8 cellular contexts compared by ENCODE assay signal in genomic region chr6:722077-722524, GRCh38. TPM values are rescaled to one million over a fixed set of nuclear protein-coding genes. Genes with fewer than 3 reads are reported as not detected.
DNase-seq lines count a peak whose midpoint lies in the region; ATAC-seq and TF ChIP-seq lines count a peak whose summit lies in the region.

No MANE protein-coding gene starts in this region.

- no peak overlapping the region for H3K27ac ChIP-seq in GM23248

- DNase-seq in AG20443 (ENCODE audit: low spot score) (peak; percentile 89), GM23248 (peak; percentile 94), NCI-H526 (lab: John Stamatoyannopoulos, UW) (peak; percentile 43 to 82), choroid plexus epithelial cell (ENCODE audit: low read depth) (peak; percentile 91), left lobe of liver (ENCODE audit: low spot score) (peak; percentile 73)
- peak; percentile 93 for DNase-seq in activated CD4-positive, alpha-beta T cell treated with anti-CD3 and anti-CD28 coated beads, Interleukin-2, amount 10 ng/mL, durations not matched to agents 24 days and 14 days
- DNase-seq in stimulated activated CD4-positive, alpha-beta T cell treated with anti-CD3 and anti-CD28 coated beads, Interleukin-4, amount 100 ng/mL, for 4 hours: peak; percentile 65 to 73

- H3K4me3 Mint-ChIP-seq in activated CD4-positive, alpha-beta T cell treated with anti-CD3 and anti-CD28 coated beads, Interleukin-2, amount 10 ng/mL, durations not matched to agents 24 days and 14 days: no peak overlapping the region

- H3K4me1 Mint-ChIP-seq in activated CD4-positive, alpha-beta T cell treated with anti-CD3 and anti-CD28 coated beads, Interleukin-2, amount 10 ng/mL, durations not matched to agents 24 days and 14 days: peaks cover 8% of the 10 kb centered on the region

- in situ Hi-C loops in GM23248 (cut with MboI): no loop called here

- TF ChIP-seq CTCF in choroid plexus epithelial cell (conservative IDR thresholded peaks at IDR 0.05; ENCODE audit: low read depth, low read length): peak; percentile 99

- H3K9me3 Mint-ChIP-seq in activated CD4-positive, alpha-beta T cell treated with anti-CD3 and anti-CD28 coated beads, Interleukin-2, amount 10 ng/mL, durations not matched to agents 24 days and 14 days: no peaks in the 10 kb centered on the region

- no peaks in the 10 kb centered on the region for H3K9me3 ChIP-seq in GM23248 (ENCODE audit: low read depth)

- no peak overlapping the region for H3K27ac Mint-ChIP-seq in activated CD4-positive, alpha-beta T cell treated with anti-CD3 and anti-CD28 coated beads, Interleukin-2, amount 10 ng/mL, durations not matched to agents 24 days and 14 days

- H3F3A ChIP-seq in GM23248 (ENCODE audit: insufficient read depth): no peaks in the 10 kb centered on the region

- H4K20me1 ChIP-seq in GM23248 (ENCODE audit: insufficient read depth): no peaks in the 10 kb centered on the region

- peak overlapping the region; percentile 59 for H2AFZ ChIP-seq in GM23248

- H3K9ac ChIP-seq in GM23248: no peak overlapping the region

- ATAC-seq in left lobe of liver: peak; percentile 94
- ATAC-seq in HG03571 (IDR thresholded peaks at IDR 0.05; ENCODE audit: unreplicated experiment): no peak

- H3K9me2 ChIP-seq in GM23248 (ENCODE audit: insufficient read depth): no peaks in the 10 kb centered on the region

- no peaks in the 10 kb centered on the region for H3K79me2 ChIP-seq in GM23248 (ENCODE audit: insufficient read depth)

- intact Hi-C loops in activated CD4-positive, alpha-beta T cell treated with anti-CD3 and anti-CD28 coated beads, Interleukin-2, amount 10 ng/mL, durations not matched to agents 24 days and 14 days (cut with micrococcal nuclease): loop anchor here (1.0 to 5.0 kb wide), 2 partner anchors 11 to 660 kb away; no protein-coding TSS in a partner anchor

- no peaks in the 10 kb centered on the region for H3K27me3 ChIP-seq in GM23248 (replicated peaks; ENCODE audit: insufficient read depth)

- H3K4me1 ChIP-seq in GM23248 (ENCODE audit: insufficient read depth): no peaks in the 10 kb centered on the region

- H3K4me3 ChIP-seq in GM23248 (peak overlapping the region; percentile 33; the same call in 1 of the 2 replicates), choroid plexus epithelial cell (ENCODE audit: low read depth, low read length) (no peak overlapping the region)

- peak overlapping the region; percentile 31 for H3K4me2 ChIP-seq in GM23248 (ENCODE audit: unreplicated experiment)

- no peaks in the 10 kb centered on the region for H3K36me3 ChIP-seq in GM23248 (ENCODE audit: low read depth)

- 9% methylated on average over 11 of the region's 11 CpGs for WGBS in GM23248 (ENCODE audit: low coverage in 1 of 2, low lambda C conversion rate in 2 of 2, missing lambda C conversion rate in 2 of 2), 2 experiments

- no peaks in the 10 kb centered on the region for H3K36me3 Mint-ChIP-seq in activated CD4-positive, alpha-beta T cell treated with anti-CD3 and anti-CD28 coated beads, Interleukin-2, amount 10 ng/mL, durations not matched to agents 24 days and 14 days (ENCODE audit: low read depth)

- peaks cover 16% of the 10 kb centered on the region for H3K27me3 Mint-ChIP-seq in activated CD4-positive, alpha-beta T cell treated with anti-CD3 and anti-CD28 coated beads, Interleukin-2, amount 10 ng/mL, durations not matched to agents 24 days and 14 days

RNA-seq across cellular contexts. Expression of gene EXOC2, which starts 29.2 kb away (rescaled TPM):
- total RNA-seq in GM23248 (2014; rRNA removed; shearing (Covaris generic)): 23.0 and 32.9 TPM in 2 replicates
- polyA plus RNA-seq in GM23248 (2016; fragmentation: Nextera tagmentation; extraction: Ambion mirVana): 17.5 and 18.5 TPM in 2 replicates
- 43.6 and 44.1 TPM in 2 replicates for total RNA-seq in activated CD4-positive, alpha-beta T cell treated with anti-CD3 and anti-CD28 coated beads, Interleukin-2, amount 10 ng/mL, durations not matched to agents 24 days and 14 days
- total RNA-seq in left lobe of liver: 7.5 TPM
